Comparison of ENCODE assay signal across 9 cellular contexts in genomic region chrX:46686003-46686645, GRCh38.
DNase-seq lines count a peak whose midpoint lies in the region; ATAC-seq, FAIRE-seq and TF ChIP-seq lines count a peak whose summit lies in the region.
"Had no signal": no experiment of that assay in that cellular context is flagged by ENCODE, and none has a peak within 500 bp of the region (broad histone marks: within the 10 kb centered on the region; RNA-seq: fewer than 3 reads in every experiment).

No MANE protein-coding gene starts in this region.

- H3K23me2 ChIP-seq in H9 (ENCODE audit: insufficient read length, low read depth, low read length, poor library complexity, severe bottlenecking): no peaks in the 10 kb centered on the region

- H2AK5ac ChIP-seq in H9 (ENCODE audit: insufficient read length, low read length): no peak overlapping the region

- H4K20me1 ChIP-seq in H9 (ENCODE audit: control insufficient read depth, insufficient read depth, insufficient read length): no peaks in the 10 kb centered on the region
- peaks cover 10% of the 10 kb centered on the region for H4K20me1 ChIP-seq in astrocyte (ENCODE audit: insufficient read depth, low read length)

- no peak overlapping the region for H2BK5ac ChIP-seq in H9 (ENCODE audit: insufficient read length, low read length)

- TF ChIP-seq CTCF in H9 (conservative IDR thresholded peaks at IDR 0.05) (peak; percentile 76), Peyer's patch (IDR thresholded peaks at IDR 0.05) (peak; percentile 21 to 63 (median 57)), astrocyte (IDR thresholded peaks at IDR 0.05; ENCODE audit: insufficient read depth, low read depth, low read length) (peak; percentile 54), kidney (IDR thresholded peaks at IDR 0.05; ENCODE audit: borderline replicate concordance, extremely low read depth, insufficient read depth) (peak; percentile 37)

- H2BK120ac ChIP-seq in H9 (ENCODE audit: low read depth, low read length, poor library complexity, severe bottlenecking): no peak overlapping the region

- H3K36me3 ChIP-seq in Peyer's patch (no peaks in the 10 kb centered on the region), astrocyte (ENCODE audit: insufficient read depth, low read length) (no peaks in the 10 kb centered on the region), kidney (ENCODE audit: control insufficient read depth in 1 of 2, insufficient read depth in 2 of 2, low read length in 2 of 2) (no peaks in the 10 kb centered on the region)

- H3K4me3 Mint-ChIP-seq in H9 (no peak overlapping the region), astrocyte (ENCODE audit: unreplicated experiment) (no peak overlapping the region)
- H3K4me3 Mint-ChIP-seq in stimulated activated memory B cell treated with anti-CD40 and anti-IgM and Interleukin-4, amounts not matched to agents 10 μg/mL and 1 μg/mL and 100 μg/mL, for 72 hours: no peak overlapping the region
- H3K4me3 Mint-ChIP-seq: stimulated activated naive CD8-positive, alpha-beta T cell treated with anti-CD3 and anti-CD28 coated beads, Interleukin-15, Interleukin-2, amounts not matched to agents 100 ng/mL and 50 ng/mL, for 24 hours had no signal

- H2BK12ac ChIP-seq in H9 (ENCODE audit: insufficient read length, low read depth, low read length): no peak overlapping the region

- H3K14ac ChIP-seq in H9 (ENCODE audit: insufficient read depth, low read length): no peak overlapping the region

- H2AFZ ChIP-seq in H9 (ENCODE audit: low read length) (no peak overlapping the region), astrocyte (ENCODE audit: low read depth, low read length) (no peak overlapping the region)

- H3K23ac ChIP-seq in H9 (ENCODE audit: insufficient read length, low read depth, low read length): no peak overlapping the region

- peaks cover 28% of the 10 kb centered on the region for H3K9me3 ChIP-seq in H9 (ENCODE audit: control insufficient read depth, low read depth, low read length)
- no peaks in the 10 kb centered on the region for H3K9me3 ChIP-seq in Peyer's patch
- H3K9me3 ChIP-seq in astrocyte (ENCODE audit: insufficient read depth, low read depth, low read length): no peaks in the 10 kb centered on the region
- no peaks in the 10 kb centered on the region for H3K9me3 ChIP-seq in kidney (ENCODE audit: control insufficient read depth in 1 of 2, low read length in 2 of 2)

- H3K36me3 Mint-ChIP-seq in H9 (ENCODE audit: insufficient read depth in 1 of 3, low read depth in 3 of 3) (peaks cover 5 to 9% (median 9%) of the 10 kb centered on the region in 3 experiments; a peak in 4 of 7 replicates), astrocyte (ENCODE audit: low read depth, unreplicated experiment) (no peaks in the 10 kb centered on the region)
- peaks cover 17% of the 10 kb centered on the region for H3K36me3 Mint-ChIP-seq in stimulated activated memory B cell treated with anti-CD40 and anti-IgM and Interleukin-4, amounts not matched to agents 10 μg/mL and 1 μg/mL and 100 μg/mL, for 72 hours

- peak; percentile 25 for DNase-seq in NCI-H1105 treated with DMSO at 0.1 percent for 48 hours (lab: John Stamatoyannopoulos, UW)
- DNase-seq in NCI-H1105 (lab: John Stamatoyannopoulos, UW): no peak
- DNase-seq in H9: peak; percentile 32
- DNase-seq in Peyer's patch: peak in 1 of 3 donors; percentile 64
- DNase-seq in astrocyte (ENCODE audit: low read depth): no peak
- no peak for DNase-seq in kidney

- H3K18ac ChIP-seq in H9 (ENCODE audit: insufficient read length, low read depth, low read length): no peak overlapping the region

- H3K9me3 Mint-ChIP-seq in H9 (peaks cover 60 to 66% of the 10 kb centered on the region in 2 experiments), astrocyte (ENCODE audit: unreplicated experiment) (no peaks in the 10 kb centered on the region)
- no peaks in the 10 kb centered on the region for H3K9me3 Mint-ChIP-seq in stimulated activated memory B cell treated with anti-CD40 and anti-IgM and Interleukin-4, amounts not matched to agents 10 μg/mL and 1 μg/mL and 100 μg/mL, for 72 hours
- H3K9me3 Mint-ChIP-seq: stimulated activated naive CD8-positive, alpha-beta T cell treated with anti-CD3 and anti-CD28 coated beads, Interleukin-15, Interleukin-2, amounts not matched to agents 100 ng/mL and 50 ng/mL, for 24 hours had no signal

- no peak for TF ChIP-seq POLR2A in Peyer's patch (IDR thresholded peaks at IDR 0.05)

- H3K4ac ChIP-seq in H9 (ENCODE audit: low read depth, low read length): no peak overlapping the region

- H2BK15ac ChIP-seq in H9 (ENCODE audit: low read depth, low read length): no peak overlapping the region

- WGBS in H9 (ENCODE audit: extremely low coverage, insufficient read length, low lambda C conversion rate): no CpG with 5 or more reads among the region's 5 CpGs

- no peak overlapping the region for H4K5ac ChIP-seq in H9 (ENCODE audit: insufficient read length, low read depth, low read length)

- H3K4me2 ChIP-seq in H9 (ENCODE audit: insufficient read depth, insufficient read length, low read length): no peak overlapping the region
- H3K4me2 ChIP-seq in astrocyte (ENCODE audit: low read length): no peak overlapping the region

- peak; percentile 97 for FAIRE-seq in astrocyte (lab: Jason Lieb, UNC)
- peak; percentile 85 for FAIRE-seq in kidney (lab: Jason Lieb, UNC)

- H3K4me1 ChIP-seq in H9 (ENCODE audit: insufficient read depth, low read length) (no peaks in the 10 kb centered on the region), Peyer's patch (no peaks in the 10 kb centered on the region), astrocyte (ENCODE audit: insufficient read depth, low read length) (no peaks in the 10 kb centered on the region), kidney (ENCODE audit: control insufficient read depth in 1 of 2, insufficient read depth in 1 of 2, low read depth in 1 of 2, low read length in 2 of 2) (no peaks in the 10 kb centered on the region)

- H3K56ac ChIP-seq in H9 (ENCODE audit: insufficient read length, low read depth, low read length): no peak overlapping the region

- H3T11ph ChIP-seq in H9 (ENCODE audit: low read length): no peak overlapping the region

- H4K91ac ChIP-seq in H9 (ENCODE audit: insufficient read length, low read depth, low read length): no peak overlapping the region

- H2BK20ac ChIP-seq in H9 (ENCODE audit: low read depth, low read length, poor library complexity, severe bottlenecking): no peak overlapping the region

- H3K27ac ChIP-seq in H9 (ENCODE audit: insufficient read length, low read depth, low read length) (no peak overlapping the region), Peyer's patch (no peak overlapping the region), astrocyte (ENCODE audit: low read depth, low read length) (no peak overlapping the region), kidney (ENCODE audit: low read depth in 2 of 2, low read length in 2 of 2) (no peak overlapping the region)

- no peaks in the 10 kb centered on the region for H3K27me3 Mint-ChIP-seq in H9 (ENCODE audit: low read depth)
- no peaks in the 10 kb centered on the region for H3K27me3 Mint-ChIP-seq in astrocyte (ENCODE audit: low read depth, unreplicated experiment)
- no peaks in the 10 kb centered on the region for H3K27me3 Mint-ChIP-seq in stimulated activated memory B cell treated with anti-CD40 and anti-IgM and Interleukin-4, amounts not matched to agents 10 μg/mL and 1 μg/mL and 100 μg/mL, for 72 hours
- H3K27me3 Mint-ChIP-seq: stimulated activated naive CD8-positive, alpha-beta T cell treated with anti-CD3 and anti-CD28 coated beads, Interleukin-15, Interleukin-2, amounts not matched to agents 100 ng/mL and 50 ng/mL, for 24 hours had no signal

- no peaks in the 10 kb centered on the region for H3K79me2 ChIP-seq in H9 (ENCODE audit: insufficient read depth, low read length)
- no peaks in the 10 kb centered on the region for H3K79me2 ChIP-seq in astrocyte (ENCODE audit: insufficient read depth, low read length)

- H3K4me3 ChIP-seq in Peyer's patch: no peak overlapping the region
- H3K4me3 ChIP-seq in astrocyte (ENCODE audit: insufficient read depth, low read depth, low read length): no peak overlapping the region
- H3K4me3 ChIP-seq in kidney (ENCODE audit: low read length in 2 of 2): no peak overlapping the region

- H3K27ac Mint-ChIP-seq in H9 (no peak overlapping the region), astrocyte (ENCODE audit: unreplicated experiment) (no peak overlapping the region)
- H3K27ac Mint-ChIP-seq in stimulated activated memory B cell treated with anti-CD40 and anti-IgM and Interleukin-4, amounts not matched to agents 10 μg/mL and 1 μg/mL and 100 μg/mL, for 72 hours: peak overlapping the region; percentile 44
- H3K27ac Mint-ChIP-seq: stimulated activated naive CD8-positive, alpha-beta T cell treated with anti-CD3 and anti-CD28 coated beads, Interleukin-15, Interleukin-2, amounts not matched to agents 100 ng/mL and 50 ng/mL, for 24 hours had no signal

- H3K27me3 ChIP-seq in H9 (ENCODE audit: insufficient read depth, low read length) (no peaks in the 10 kb centered on the region), Peyer's patch (no peaks in the 10 kb centered on the region), astrocyte (ENCODE audit: insufficient read depth, low read length) (no peaks in the 10 kb centered on the region)

- H3K4me1 Mint-ChIP-seq in H9: no peaks in the 10 kb centered on the region
- peaks cover 4% of the 10 kb centered on the region for H3K4me1 Mint-ChIP-seq in astrocyte (ENCODE audit: low read depth, unreplicated experiment)
- peaks cover 40% of the 10 kb centered on the region for H3K4me1 Mint-ChIP-seq in stimulated activated memory B cell treated with anti-CD40 and anti-IgM and Interleukin-4, amounts not matched to agents 10 μg/mL and 1 μg/mL and 100 μg/mL, for 72 hours

- H3K79me1 ChIP-seq in H9 (ENCODE audit: insufficient read depth, low read depth, low read length, poor library complexity, severe bottlenecking): no peaks in the 10 kb centered on the region

- H3K9ac ChIP-seq in H9 (ENCODE audit: extremely low read depth, insufficient read length, low read length): no peak overlapping the region
- no peak overlapping the region for H3K9ac ChIP-seq in astrocyte (ENCODE audit: low read length)
- H3K9ac ChIP-seq in kidney (ENCODE audit: low read length in 2 of 2): no peak overlapping the region

- intact Hi-C loops in kidney (cut with DNase I): no loop called here

- H4K8ac ChIP-seq in H9 (replicated peaks; ENCODE audit: insufficient read length, low read depth, low read length): no peak overlapping the region

- ATAC-seq in stimulated activated memory B cell treated with anti-CD40 and anti-IgM and Interleukin-4, amounts not matched to agents 10 μg/mL and 1 μg/mL and 100 μg/mL, for 72 hours: no peak
- ATAC-seq in HG02973 (IDR thresholded peaks at IDR 0.05; ENCODE audit: unreplicated experiment): no peak

Comparison
In these comparisons a context has a peak if more than half of its experiments do, and no peak if none do; other contexts are left out.
1. DNase-seq: peak in NCI-H1105 treated with DMSO at 0.1 percent for 48 hours (single experiment) and H9 (single experiment); none in NCI-H1105 (single experiment), astrocyte (single experiment) and kidney (single experiment).
2. Peak in every context shown above with its lines, with median percentiles within 50 percentile points of each other: CTCF ChIP-seq.